8 cellular contexts compared by ENCODE assay signal in the genomic region with DNA sequence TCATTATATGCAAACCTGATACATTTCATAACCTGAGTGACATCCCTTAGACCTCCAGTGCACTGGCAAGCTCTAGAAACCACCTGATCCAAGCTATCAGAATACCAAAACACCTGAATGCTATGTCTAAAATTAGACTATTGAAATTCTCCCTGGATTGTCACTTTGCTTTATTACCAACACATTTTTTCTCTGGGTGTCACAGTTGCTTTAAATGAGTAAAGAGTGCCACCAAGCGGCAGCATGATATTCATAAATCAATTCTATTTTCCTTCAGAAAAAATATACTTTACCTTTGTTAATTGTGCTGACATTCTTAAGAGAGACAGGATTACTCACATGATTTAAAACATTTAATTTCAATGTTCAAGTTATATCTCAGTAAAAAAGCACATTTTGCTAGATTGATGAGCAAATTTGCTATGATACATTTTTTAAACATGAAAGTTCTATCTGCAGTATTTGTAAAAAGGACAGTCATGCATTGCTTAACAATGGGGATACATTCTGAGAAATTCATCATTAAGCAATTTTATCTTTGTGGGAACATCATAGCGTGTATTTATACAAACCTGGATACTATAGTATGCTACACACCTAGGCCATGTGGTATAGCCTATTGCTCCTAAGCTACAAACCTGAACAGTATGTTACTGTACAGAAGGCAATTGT.
DNase-seq lines count a peak whose midpoint lies in the region; ATAC-seq and TF ChIP-seq lines count a peak whose summit lies in the region.

No MANE protein-coding gene starts in this region.

- peak; percentile 35 for ATAC-seq in HG03354 (IDR thresholded peaks at IDR 0.05; ENCODE audit: poor library complexity, severe bottlenecking, unreplicated experiment)
- no peak for ATAC-seq in HG02840 (IDR thresholded peaks at IDR 0.05; ENCODE audit: low FRiP score, unreplicated experiment)

- no peak overlapping the region for H2AFZ ChIP-seq in OCI-LY3 (ENCODE audit: low read depth, low read length)

- H3K4me1 ChIP-seq in OCI-LY3 (ENCODE audit: low read length) (peaks cover 18% of the 10 kb centered on the region), adipocyte (ENCODE audit: control insufficient read depth, insufficient read depth, low read length) (peaks cover 14% of the 10 kb centered on the region), iPS DF 6.9 (ENCODE audit: control insufficient read depth, insufficient read depth, low read length) (no peaks in the 10 kb centered on the region)

- H3K27me3 ChIP-seq in OCI-LY3 (ENCODE audit: low read depth, low read length) (no peaks in the 10 kb centered on the region), adipocyte (replicated peaks; ENCODE audit: control insufficient read depth, insufficient read depth, low read length) (no peaks in the 10 kb centered on the region), iPS DF 6.9 (ENCODE audit: control insufficient read depth, insufficient read depth, low read length) (no peaks in the 10 kb centered on the region)

- H3K9ac ChIP-seq in OCI-LY3 (ENCODE audit: low read length) (no peak overlapping the region), adipocyte (ENCODE audit: low read length) (peak overlapping the region; percentile 1)

- no peaks in the 10 kb centered on the region for H4K20me1 ChIP-seq in OCI-LY3 (ENCODE audit: insufficient read depth, low read length)

- H3K4me2 ChIP-seq in OCI-LY3 (ENCODE audit: low read length) = no peak overlapping the region

- H3K4me3 ChIP-seq in OCI-LY3 (ENCODE audit: low read length) (no peak overlapping the region), adipocyte (ENCODE audit: low read length) (no peak overlapping the region), iPS DF 6.9 (ENCODE audit: low read length) (no peak overlapping the region)

- no CpG with 5 or more reads among the region's 2 CpGs for WGBS in iPS DF 6.9 (ENCODE audit: insufficient coverage, insufficient read length)

- no peaks in the 10 kb centered on the region for H3K79me2 ChIP-seq in OCI-LY3 (ENCODE audit: low read length)

- H3K36me3 ChIP-seq in OCI-LY3 (replicated peaks; ENCODE audit: low read depth, low read length) (no peaks in the 10 kb centered on the region), adipocyte (ENCODE audit: control insufficient read depth, insufficient read depth, low read length, severe bottlenecking) (no peaks in the 10 kb centered on the region), iPS DF 6.9 (ENCODE audit: control insufficient read depth, insufficient read depth, low read length) (no peaks in the 10 kb centered on the region)

- peak; percentile 48 for DNase-seq in SIG-M5 treated with dmso at 0.1 percent for 504 hours (lab: John Stamatoyannopoulos, UW; ENCODE audit: unreplicated experiment)
- DNase-seq in SIG-M5 (lab: John Stamatoyannopoulos, UW) = no peak
- peak; percentile 80 for DNase-seq in adipocyte (ENCODE audit: low read depth)
- peak; percentile 9 for DNase-seq in iPS DF 6.9 (ENCODE audit: low read depth, low spot score)
- DNase-seq in stimulated activated CD4-positive, alpha-beta T cell treated with anti-CD3 and anti-CD28 coated beads, Interleukin-4, amount 100 ng/mL, for 1 hour = peak; percentile 36

- H3K9me3 ChIP-seq in OCI-LY3 (ENCODE audit: insufficient read depth, low read length) (no peaks in the 10 kb centered on the region), adipocyte (ENCODE audit: control insufficient read depth, low read length) (no peaks in the 10 kb centered on the region), iPS DF 6.9 (ENCODE audit: control insufficient read depth, insufficient read depth, low read length) (no peaks in the 10 kb centered on the region)

- TF ChIP-seq CTCF in OCI-LY3 (IDR thresholded peaks at IDR 0.05; ENCODE audit: low read depth, low read length) = peak; percentile 85

- H3K27ac ChIP-seq in OCI-LY3 (ENCODE audit: low read length) (no peak overlapping the region), iPS DF 6.9 (ENCODE audit: low read length) (no peak overlapping the region)
